In the genomic region with DNA sequence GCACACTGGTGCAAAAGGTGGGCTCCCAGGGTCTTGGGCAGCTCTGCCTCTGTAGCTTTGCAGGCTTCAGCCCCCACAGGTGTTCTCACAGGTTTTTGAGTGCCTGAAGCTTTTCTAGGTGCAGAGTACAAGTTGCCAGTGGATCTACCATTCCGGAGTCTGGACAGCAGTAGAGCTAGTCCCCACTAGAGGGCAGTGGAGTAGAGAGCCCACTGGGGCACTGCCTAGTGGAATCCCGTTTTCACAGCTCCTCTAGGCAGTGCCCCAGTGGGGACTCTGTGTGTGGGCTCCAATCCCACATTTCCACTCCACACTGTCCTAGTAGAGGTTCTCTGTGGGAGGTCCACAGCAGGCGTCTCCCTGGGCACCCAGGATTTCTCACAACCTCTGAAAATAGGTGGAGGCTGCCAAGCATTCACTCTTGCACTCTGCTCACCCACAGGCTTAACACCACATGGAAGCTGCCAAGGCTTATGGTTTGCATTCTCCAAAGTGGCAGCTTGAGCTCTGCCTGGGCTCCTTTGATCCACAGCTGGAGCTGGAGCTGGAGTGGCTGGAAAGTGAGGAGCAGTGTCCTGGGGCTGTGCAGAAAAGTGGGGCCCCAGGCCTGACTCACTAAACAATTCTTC, we compare ENCODE assay signal across 8 cellular contexts.
DNase-seq lines count a peak whose midpoint lies in the region; ATAC-seq and TF ChIP-seq lines count a peak whose summit lies in the region.

No MANE protein-coding gene starts in this region.

- DNase-seq in AG04449 (ENCODE audit: low read depth, low spot score) (no peak), GM03348 (ENCODE audit: low spot score) (peak; percentile 31), RKO (ENCODE audit: low spot score) (peak; percentile 61), fibroblast of villous mesenchyme (ENCODE audit: low read depth) (peak; percentile 23), HPDE6-E6E7 (ENCODE audit: extremely low spot score) (no peak), prostate gland (ENCODE audit: low spot score) (no peak)

- no peaks in the 10 kb centered on the region for H3K4me1 ChIP-seq in prostate gland (replicated peaks)

- H3K27me3 ChIP-seq in prostate gland (replicated peaks; ENCODE audit: insufficient read depth): no peaks in the 10 kb centered on the region

- CTCF ChIA-PET in AG04449 (lab: Yijun Ruan, JAX): no interaction called here

- H3K36me3 ChIP-seq in prostate gland: no peaks in the 10 kb centered on the region

- peak; percentile 57 for TF ChIP-seq CTCF in AG04449 (IDR thresholded peaks at IDR 0.05; ENCODE audit: insufficient read depth, low read length, missing control alignments)
- peak; percentile 75 for TF ChIP-seq CTCF in fibroblast of villous mesenchyme (IDR thresholded peaks at IDR 0.05; ENCODE audit: insufficient read depth, low read depth, low read length)
- TF ChIP-seq CTCF in prostate gland (IDR thresholded peaks at IDR 0.05): no peak

- POLR2A ChIA-PET in AG04449 (lab: Yijun Ruan, JAX): no interaction called here

- intact Hi-C loops in prostate gland (cut with DNase I): no loop called here

- H3K4me3 ChIP-seq in AG04449 (ENCODE audit: low read depth, low read length) (no peak overlapping the region), fibroblast of villous mesenchyme (ENCODE audit: low read depth, low read length) (no peak overlapping the region), prostate gland (no peak overlapping the region)

- no peak for TF ChIP-seq POLR2A in prostate gland (IDR thresholded peaks at IDR 0.05)

- ATAC-seq in HG03095 (IDR thresholded peaks at IDR 0.05; ENCODE audit: unreplicated experiment) (peak; percentile 72), HG03196 (IDR thresholded peaks at IDR 0.05; ENCODE audit: unreplicated experiment) (no peak)

- no peak overlapping the region for H3K27ac ChIP-seq in prostate gland

- no peaks in the 10 kb centered on the region for H3K9me3 ChIP-seq in prostate gland

- 29% methylated on average over 3 of the region's 3 CpGs for WGBS in prostate gland

Comparison
In these comparisons a context has a peak if more than half of its experiments do, and no peak if none do; other contexts are left out.
1. DNase-seq: peak in GM03348 (single experiment), RKO (single experiment) and fibroblast of villous mesenchyme (single experiment); none in AG04449 (single experiment), HPDE6-E6E7 (single experiment) and prostate gland (single experiment).
2. CTCF ChIP-seq: peak in AG04449 (single experiment) and fibroblast of villous mesenchyme (single experiment); none in prostate gland (0 of 4).